ENCODE assay signal across 2 cellular contexts in the genomic region with DNA sequence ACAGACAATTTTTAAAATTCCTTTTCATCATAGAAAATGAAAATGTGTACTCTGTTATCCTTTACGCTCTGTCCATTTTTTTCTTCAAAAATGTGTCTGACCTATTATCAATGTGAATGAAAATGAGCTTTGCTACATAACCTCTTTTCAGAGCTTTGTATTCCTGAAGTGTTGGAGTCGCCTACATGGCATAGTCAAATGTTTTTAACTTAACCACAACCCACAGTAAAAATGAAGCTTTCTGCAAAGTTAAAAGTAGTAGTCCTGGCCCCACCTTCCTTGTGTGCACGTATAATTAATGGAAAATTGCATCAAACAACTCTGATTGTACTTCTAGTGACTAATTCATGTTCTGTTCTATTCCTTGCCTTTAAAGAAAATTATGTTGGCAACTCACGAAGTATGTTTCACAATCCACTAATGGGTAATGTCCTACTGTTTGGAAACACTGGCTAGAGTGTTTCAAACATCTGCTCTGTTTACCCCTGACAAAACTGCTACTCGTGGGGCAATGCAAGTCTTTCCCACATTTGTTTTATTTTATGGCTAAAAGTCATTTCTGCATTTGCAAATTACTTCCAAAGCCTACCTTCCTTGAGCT.
TF ChIP-seq lines count a peak whose summit lies in the region.

No MANE protein-coding gene starts in this region.

TF ChIP-seq in IMR-90, 13 proteins besides CTCF, POLR2A, EP300 and RAD21:
- TF ChIP-seq RFX5 (IDR thresholded peaks at IDR 0.05; ENCODE audit: low read depth, low read length) (no peak), CEBPB (IDR thresholded peaks at IDR 0.05; ENCODE audit: low read depth, low read length) (peak; percentile 95)
TF ChIP-seq in IMR-90: peak in this region for 1.

TF ChIP-seq in WTC11, 78 proteins besides CTCF, POLR2A, EP300 and RAD21:
- peak; percentile 62 for TF ChIP-seq GABPB1 (CRISPR knock-in tag; IDR thresholded peaks at IDR 0.05)
- no peak for TF ChIP-seq EMX1 (CRISPR knock-in tag; IDR thresholded peaks at IDR 0.05)
- TF ChIP-seq, protein P1, sequence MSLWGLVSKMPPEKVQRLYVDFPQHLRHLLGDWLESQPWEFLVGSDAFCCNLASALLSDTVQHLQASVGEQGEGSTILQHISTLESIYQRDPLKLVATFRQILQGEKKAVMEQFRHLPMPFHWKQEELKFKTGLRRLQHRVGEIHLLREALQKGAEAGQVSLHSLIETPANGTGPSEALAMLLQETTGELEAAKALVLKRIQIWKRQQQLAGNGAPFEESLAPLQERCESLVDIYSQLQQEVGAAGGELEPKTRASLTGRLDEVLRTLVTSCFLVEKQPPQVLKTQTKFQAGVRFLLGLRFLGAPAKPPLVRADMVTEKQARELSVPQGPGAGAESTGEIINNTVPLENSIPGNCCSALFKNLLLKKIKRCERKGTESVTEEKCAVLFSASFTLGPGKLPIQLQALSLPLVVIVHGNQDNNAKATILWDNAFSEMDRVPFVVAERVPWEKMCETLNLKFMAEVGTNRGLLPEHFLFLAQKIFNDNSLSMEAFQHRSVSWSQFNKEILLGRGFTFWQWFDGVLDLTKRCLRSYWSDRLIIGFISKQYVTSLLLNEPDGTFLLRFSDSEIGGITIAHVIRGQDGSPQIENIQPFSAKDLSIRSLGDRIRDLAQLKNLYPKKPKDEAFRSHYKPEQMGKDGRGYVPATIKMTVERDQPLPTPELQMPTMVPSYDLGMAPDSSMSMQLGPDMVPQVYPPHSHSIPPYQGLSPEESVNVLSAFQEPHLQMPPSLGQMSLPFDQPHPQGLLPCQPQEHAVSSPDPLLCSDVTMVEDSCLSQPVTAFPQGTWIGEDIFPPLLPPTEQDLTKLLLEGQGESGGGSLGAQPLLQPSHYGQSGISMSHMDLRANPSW (CRISPR knock-in tag; conservative IDR thresholded peaks at IDR 0.05; ENCODE audit: low read depth) = no peak
- no peak for TF ChIP-seq FOXJ3 (CRISPR knock-in tag; IDR thresholded peaks at IDR 0.05; ENCODE audit: borderline replicate concordance)
- TF ChIP-seq, protein P2, sequence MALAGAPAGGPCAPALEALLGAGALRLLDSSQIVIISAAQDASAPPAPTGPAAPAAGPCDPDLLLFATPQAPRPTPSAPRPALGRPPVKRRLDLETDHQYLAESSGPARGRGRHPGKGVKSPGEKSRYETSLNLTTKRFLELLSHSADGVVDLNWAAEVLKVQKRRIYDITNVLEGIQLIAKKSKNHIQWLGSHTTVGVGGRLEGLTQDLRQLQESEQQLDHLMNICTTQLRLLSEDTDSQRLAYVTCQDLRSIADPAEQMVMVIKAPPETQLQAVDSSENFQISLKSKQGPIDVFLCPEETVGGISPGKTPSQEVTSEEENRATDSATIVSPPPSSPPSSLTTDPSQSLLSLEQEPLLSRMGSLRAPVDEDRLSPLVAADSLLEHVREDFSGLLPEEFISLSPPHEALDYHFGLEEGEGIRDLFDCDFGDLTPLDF (CRISPR knock-in tag; IDR thresholded peaks at IDR 0.05) = no peak
TF ChIP-seq in WTC11: peak in this region for 1.
